1 cellular context compared by ENCODE assay signal in the genomic region with DNA sequence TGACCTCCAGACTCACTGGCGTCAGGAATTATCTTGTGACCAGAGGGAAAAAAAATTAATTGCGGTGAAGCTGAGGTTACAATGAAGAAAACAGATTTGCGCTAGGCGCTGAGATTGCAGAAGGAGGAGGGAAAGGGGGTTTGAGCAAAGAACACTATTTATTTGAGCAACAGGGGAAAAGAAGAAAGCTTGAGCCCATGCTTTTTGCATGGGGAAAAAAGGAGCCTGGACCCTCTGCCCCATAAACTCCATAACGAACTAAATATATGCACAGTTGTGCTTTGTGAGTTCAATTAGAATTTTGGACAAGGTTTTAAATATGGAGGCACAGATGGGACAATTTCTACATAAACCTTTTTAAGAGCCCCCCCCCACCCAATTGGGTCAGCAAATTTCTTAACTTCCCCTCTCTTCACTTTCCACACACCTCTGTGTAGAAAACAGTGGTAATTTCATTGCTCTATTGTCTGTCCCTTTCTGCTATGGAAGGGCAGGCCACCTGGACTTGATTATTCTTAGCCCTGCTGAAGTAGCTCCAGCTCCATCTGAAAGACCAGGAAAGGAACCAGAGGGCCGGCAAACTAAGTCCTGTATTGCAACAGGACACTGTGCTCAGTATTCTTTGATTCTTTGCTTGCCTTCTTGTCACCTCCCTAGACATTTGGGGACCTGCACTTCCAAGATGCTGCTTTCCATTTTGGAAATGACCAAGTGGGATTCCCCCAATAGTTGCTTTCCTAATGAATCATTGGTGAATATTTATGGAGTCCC.
TF ChIP-seq lines count a peak whose summit lies in the region.

No MANE protein-coding gene starts in this region.

TF ChIP-seq in SK-N-SH treated with all-trans-retinoic acid at 6 μM for 48 hours, 23 proteins besides CTCF, POLR2A, EP300 and RAD21 (continued from another document):
- TF ChIP-seq TOX (CRISPR knock-in tag; IDR thresholded peaks at IDR 0.05; ENCODE audit: borderline replicate concordance) (no peak), TCF4 (CRISPR knock-in tag; IDR thresholded peaks at IDR 0.05; ENCODE audit: borderline replicate concordance) (peak; percentile 32; the same call in 1 of the 2 replicates), ARNTL (CRISPR knock-in tag; IDR thresholded peaks at IDR 0.05; ENCODE audit: borderline replicate concordance, low read depth) (no peak), BACH2 (CRISPR knock-in tag; IDR thresholded peaks at IDR 0.05; ENCODE audit: borderline replicate concordance) (no peak), ZFP3 (CRISPR knock-in tag; IDR thresholded peaks at IDR 0.05) (no peak), ZC3H10 (CRISPR knock-in tag; IDR thresholded peaks at IDR 0.05) (no peak)
TF ChIP-seq in SK-N-SH treated with all-trans-retinoic acid at 6 μM for 48 hours: peak in this region for 4.
